ENCODE assay signal across 7 cellular contexts in genomic region chr2:39146630-39147029, GRCh38.
"Had no signal": no experiment of that assay in that cellular context is flagged by ENCODE, and none has a peak within 500 bp of the region (broad histone marks: within the 10 kb centered on the region; RNA-seq: fewer than 3 reads in every experiment).

No MANE protein-coding gene starts in this region.

- H3K4me2 ChIP-seq: GM23338 had no signal

- ATAC-seq: GM23338 had no signal

- H2AFZ ChIP-seq: GM23338 had no signal

- DNase-seq: H9, HCEC 1CT, KG1 had no signal

- FAIRE-seq: H1, H54, HTR-8/SVneo had no signal

- H3K4me3 ChIP-seq: GM23338 had no signal
